ENCODE assay signal across 1 cellular context in the genomic region with DNA sequence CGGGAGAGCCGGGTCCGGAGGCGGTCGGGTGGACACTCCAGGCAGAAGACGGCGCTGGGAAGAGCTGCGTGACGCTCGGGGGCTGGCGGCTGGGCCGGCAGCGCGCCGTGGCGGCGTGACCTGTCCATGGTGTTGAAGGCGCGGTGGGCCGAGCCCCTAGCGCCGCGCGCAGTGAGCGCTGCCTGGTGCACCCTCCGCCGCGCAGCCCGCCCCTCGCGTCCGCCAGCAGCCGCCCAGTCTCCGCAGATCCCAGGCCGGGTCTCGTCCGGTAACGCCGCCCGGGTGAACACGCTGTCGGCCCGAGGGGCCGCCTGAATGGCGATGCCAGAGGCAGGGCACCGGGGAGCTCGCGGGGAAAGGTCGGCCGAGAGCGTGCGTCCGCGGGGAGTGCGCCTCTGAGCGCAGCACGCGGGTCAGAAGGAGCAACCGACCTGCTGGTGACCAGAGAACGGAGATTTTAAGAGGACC.
TF ChIP-seq lines count a peak whose summit lies in the region.

No MANE protein-coding gene starts in this region.

TF ChIP-seq in GM12878, 131 proteins besides CTCF, POLR2A, EP300 and RAD21:
- peak; percentile 78; the same call in 1 of the 2 replicates for TF ChIP-seq REST (IDR thresholded peaks at IDR 0.05; ENCODE audit: low read depth, low read length)
- TF ChIP-seq IRF3 (IDR thresholded peaks at IDR 0.05): no peak
- no peak for TF ChIP-seq TCF3 (IDR thresholded peaks at IDR 0.05; ENCODE audit: borderline replicate concordance, insufficient read depth, low read depth, low read length)
- TF ChIP-seq POLR2AphosphoS5 (IDR thresholded peaks at IDR 0.05; ENCODE audit: low read length): no peak
